Comparison of ENCODE assay signal across 8 cellular contexts in the genomic region with DNA sequence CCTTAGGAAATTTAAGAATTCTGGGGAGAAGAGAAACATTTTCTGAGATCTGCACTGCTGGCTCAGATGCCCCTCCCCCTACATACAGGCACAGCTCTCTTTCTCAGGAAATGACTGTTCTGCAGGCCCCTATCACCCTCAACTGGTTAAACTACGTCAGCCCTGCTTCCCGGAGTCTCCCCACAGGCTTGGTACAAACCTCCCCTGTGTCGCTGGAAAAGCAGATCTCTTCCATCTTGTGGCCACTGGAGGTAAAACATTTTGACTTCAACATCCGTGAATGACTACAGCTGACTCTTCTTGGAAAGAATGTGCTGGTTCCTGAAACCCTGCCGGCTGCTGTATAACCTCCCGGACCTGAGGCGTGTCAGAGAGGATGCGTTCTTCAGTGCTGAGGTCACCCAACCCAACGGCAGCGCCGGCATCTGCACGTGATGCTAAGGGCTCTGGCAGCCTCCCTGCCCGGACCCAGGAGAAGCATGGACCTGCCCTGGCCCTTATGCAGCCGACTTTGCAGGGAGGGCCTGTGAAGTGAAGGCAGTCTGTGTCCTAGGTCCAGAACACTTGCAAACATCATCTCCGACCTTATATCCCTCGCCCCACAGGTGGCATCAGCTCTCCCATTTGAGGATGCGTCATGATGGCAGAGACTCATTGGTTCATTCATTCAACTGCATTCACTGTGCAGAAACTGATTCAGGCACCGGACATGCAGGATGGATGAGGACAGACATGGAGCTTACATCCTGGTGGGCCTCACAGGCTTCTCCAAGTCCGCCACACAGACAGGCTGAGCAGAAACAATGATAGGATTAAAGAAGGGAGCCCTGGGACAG.
DNase-seq lines count a peak whose midpoint lies in the region; ATAC-seq and TF ChIP-seq lines count a peak whose summit lies in the region.

No MANE protein-coding gene starts in this region.

- H3K27ac ChIP-seq in angular gyrus (ENCODE audit: low read depth, low read length), result peak overlapping the region; percentile 14
- peak overlapping the region; percentile 88 for H3K27ac ChIP-seq in psoas muscle
- H3K27ac ChIP-seq in vagina, result peak overlapping the region; percentile 86

- TF ChIP-seq CTCF in psoas muscle (IDR thresholded peaks at IDR 0.05), result peak; percentile 69
- TF ChIP-seq CTCF in vagina (IDR thresholded peaks at IDR 0.05), result peak; percentile 57 to 94 (median 63)

- peaks cover 10% of the 10 kb centered on the region for H3K4me1 ChIP-seq in HAP-1
- peaks cover 73% of the 10 kb centered on the region for H3K4me1 ChIP-seq in psoas muscle
- H3K4me1 ChIP-seq in vagina, result peaks cover 18% of the 10 kb centered on the region

- H3K27me3 ChIP-seq in HAP-1 (ENCODE audit: low read depth) (no peaks in the 10 kb centered on the region), psoas muscle (ENCODE audit: insufficient read depth in 3 of 3, low read length in 2 of 3) (no peaks in the 10 kb centered on the region), vagina (no peaks in the 10 kb centered on the region)

- no peak for TF ChIP-seq POLR2A in vagina (IDR thresholded peaks at IDR 0.05)

- H3K9me3 ChIP-seq in HAP-1 (no peaks in the 10 kb centered on the region), psoas muscle (no peaks in the 10 kb centered on the region), vagina (no peaks in the 10 kb centered on the region)

- ATAC-seq in left ventricle myocardium superior (peak; percentile 77), psoas muscle (peak; percentile 81 to 85 (median 82))

- intact Hi-C loops in left ventricle myocardium superior (cut with micrococcal nuclease) (loop anchor here (2.0 to 5.0 kb wide), 2 partner anchors 81 to 211 kb away; no protein-coding TSS in a partner anchor), psoas muscle (cut with DNase I) (loop anchor here (1.0 to 5.0 kb wide), 5 partner anchors 36 to 208 kb away; partner anchors contain the start of gene SAMD4A (in 1 of the 2)), vagina (cut with DNase I) (loop anchor here (1.0 to 5.0 kb wide), 3 partner anchors 61 to 207 kb away; no protein-coding TSS in a partner anchor)

- in situ Hi-C loops in HAP-1 (cut with MboI; ENCODE audit: low sequenced_read_pairs), result loop anchor here (10.0 kb wide), 1 partner anchor 209 kb away; the partner anchor contains the start of gene SAMD4A

- H3K4me3 ChIP-seq in HAP-1 (no peak overlapping the region), psoas muscle (peak overlapping the region; percentile 1), vagina (no peak overlapping the region)

- WGBS in psoas muscle, 3 donors, result 11 to 18% (median 13%) methylated on average over 19 of the region's 19 CpGs

- DNase-seq in Daoy (ENCODE audit: low read depth) (peak; percentile 99), HAP-1 (ENCODE audit: low spot score in 2 of 2) (peak; percentile 80 to 84), NAMALWA (ENCODE audit: low spot score) (peak; percentile 51), T-helper 1 cell (peak; percentile 24 to 96 (median 57)), left ventricle myocardium superior (peak; percentile 85), psoas muscle (peak; percentile 84 to 91), vagina (ENCODE audit: extremely low spot score in 2 of 2) (peak in 1 of 2 donors; percentile 98)

- H3K36me3 ChIP-seq in HAP-1 (replicated peaks), result no peaks in the 10 kb centered on the region; the same call in none of the 2 replicates
- H3K36me3 ChIP-seq in psoas muscle (ENCODE audit: insufficient read depth in 1 of 2, low read depth in 1 of 2), result peaks cover 0 to 17% of the 10 kb centered on the region in 2 donors
- H3K36me3 ChIP-seq in vagina, result peaks cover 0 to 19% of the 10 kb centered on the region in 2 donors

Comparison
In these comparisons a context has a peak if more than half of its experiments do, and no peak if none do; other contexts are left out.
1. H3K27ac ChIP-seq: peak in every context shown above with its lines; median percentile 88 in psoas muscle; 86 in vagina; 14 in angular gyrus.